Comparison of ENCODE assay signal across 26 cellular contexts in the genomic region with DNA sequence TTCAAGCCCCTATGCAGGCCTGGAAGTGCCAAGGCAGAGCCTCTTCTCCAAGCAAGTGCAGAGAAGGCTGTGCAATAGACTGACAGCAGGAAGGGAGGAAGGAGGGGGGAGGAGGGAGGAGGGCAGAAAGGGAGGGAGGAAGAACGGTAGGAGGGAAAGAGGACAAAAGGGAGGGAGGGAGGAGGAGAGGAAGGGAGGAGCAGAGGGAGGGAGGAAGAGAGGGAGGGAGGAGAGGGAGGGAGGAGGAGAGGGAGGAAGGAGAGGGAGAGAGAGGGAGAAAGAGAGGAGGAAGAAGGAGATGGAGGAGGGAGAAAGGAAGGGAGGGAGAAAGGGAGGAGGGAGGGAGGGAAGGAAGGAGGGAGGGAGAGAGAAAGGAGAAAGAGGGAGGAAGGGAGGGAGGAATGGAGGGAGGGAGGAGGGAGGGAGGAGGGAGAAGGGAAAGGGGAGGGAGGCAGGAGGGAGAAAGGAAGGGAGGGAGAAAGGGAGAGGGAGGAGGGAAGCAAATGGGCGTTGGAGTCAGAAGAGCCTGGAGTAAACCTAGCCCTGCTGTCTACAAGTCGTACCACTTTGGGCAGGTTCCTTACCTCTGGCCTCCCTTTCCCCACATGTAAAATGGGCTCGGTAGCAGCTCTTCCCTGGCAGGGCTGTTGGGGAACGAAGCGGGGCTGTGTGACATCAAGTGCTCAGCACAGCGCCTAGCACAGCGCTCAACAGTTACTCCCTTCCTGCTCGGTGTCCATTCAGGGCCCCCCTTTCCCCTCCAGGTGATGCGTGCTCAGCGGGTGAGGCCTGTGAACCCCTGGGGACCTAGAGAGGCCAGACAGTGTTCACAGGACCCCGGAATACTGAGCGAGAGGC.
DNase-seq lines count a peak whose midpoint lies in the region; ATAC-seq, FAIRE-seq and TF ChIP-seq lines count a peak whose summit lies in the region.
"Had no signal": no experiment of that assay in that cellular context is flagged by ENCODE, and none has a peak within 500 bp of the region (broad histone marks: within the 10 kb centered on the region; RNA-seq: fewer than 3 reads in every experiment).

No MANE protein-coding gene starts in this region.

- H3K4me1 ChIP-seq in left lung (no peaks in the 10 kb centered on the region), upper lobe of right lung (peaks cover 8% of the 10 kb centered on the region), pancreas (no peaks in the 10 kb centered on the region)
- H3K4me1 ChIP-seq: foreskin keratinocyte, psoas muscle had no signal

- H3K27ac ChIP-seq in left lung (no peak overlapping the region), upper lobe of right lung (no peak overlapping the region), pancreas (no peak overlapping the region)
- H3K27ac ChIP-seq: coronary artery, esophagus muscularis mucosa, foreskin keratinocyte, heart right ventricle, psoas muscle, skin epidermis, tibial nerve had no signal

- H3K4me1 Mint-ChIP-seq in natural killer cell treated with Interleukin-12 subunit alpha and Interleukin-12 subunit beta and Interleukin-15 and Interleukin-18, amount 100 ng/mL, for 72 hours (ENCODE audit: low read depth in 2 of 2): no peaks in the 10 kb centered on the region
- no peaks in the 10 kb centered on the region for H3K4me1 Mint-ChIP-seq in natural killer cell

- no peaks in the 10 kb centered on the region for H3K36me3 ChIP-seq in left lung
- H3K36me3 ChIP-seq in upper lobe of right lung: no peaks in the 10 kb centered on the region
- H3K36me3 ChIP-seq in pancreas: no peaks in the 10 kb centered on the region
- H3K36me3 ChIP-seq: esophagus muscularis mucosa, heart right ventricle, tibial nerve had no signal

- ATAC-seq in natural killer cell treated with Interleukin-12 subunit alpha and Interleukin-12 subunit beta and Interleukin-15 and Interleukin-18, amount 100 ng/mL, for 72 hours: no peak
- no peak for ATAC-seq in natural killer cell
- ATAC-seq in left lung: no peak
- ATAC-seq in upper lobe of right lung: no peak
- ATAC-seq in pancreas: no peak
- ATAC-seq: activated CD4-positive, CD25-positive, alpha-beta regulatory T cell treated with anti-CD3 and anti-CD28 coated beads, Interleukin-2, amount 50 U/mL, for 24 hours; CD8-positive, alpha-beta T cell; foreskin keratinocyte; heart right ventricle; psoas muscle had no signal

- intact Hi-C loops in natural killer cell (cut with micrococcal nuclease) (no loop called here), left lung (cut with DNase I) (loop anchor here in 1 of 2 donors (5.0 kb wide), 1 partner anchor 235 kb away; no protein-coding TSS in a partner anchor), upper lobe of right lung (cut with DNase I) (loop anchor here (10.0 kb wide), 1 partner anchor 233 kb away; no protein-coding TSS in a partner anchor), pancreas (cut with DNase I) (loop anchor here (10.0 kb wide), 4 partner anchors 233 to 1833 kb away; a partner anchor contains a TSS)

- no peak overlapping the region for H3K4me3 ChIP-seq in left lung
- H3K4me3 ChIP-seq in upper lobe of right lung: no peak overlapping the region
- no peak overlapping the region for H3K4me3 ChIP-seq in pancreas
- H3K4me3 ChIP-seq: coronary artery, esophagus muscularis mucosa, heart right ventricle, psoas muscle, skin epidermis, tibial nerve had no signal

- DNase-seq in NCI-H2029 (lab: John Stamatoyannopoulos, UW) (peak; percentile 22), NCI-H2029 treated with DMSO at 0.1 percent for 48 hours (lab: John Stamatoyannopoulos, UW) (no peak), natural killer cell (no peak), left lung (peak; percentile 10 to 31), upper lobe of right lung (peak; percentile 52), pancreas (no peak)
- peak; percentile 2 for DNase-seq in natural killer cell treated with Interleukin-12 subunit alpha and Interleukin-12 subunit beta and Interleukin-15 and Interleukin-18, amount 100 ng/mL, for 72 hours (ENCODE audit: low spot score)
- DNase-seq in activated effector memory CD4-positive, alpha-beta T cell treated with Interleukin-2 at 50 U/mL for 16 hours: no peak
- DNase-seq: activated CD4-positive, alpha-beta T cell treated with anti-CD3 and anti-CD28 coated beads, Interleukin-2, amount 50 U/mL, for 48 hours; AML-193; anterior cingulate cortex; CD8-positive, alpha-beta T cell; foreskin keratinocyte; heart right ventricle; NCI-H1092; NCI-H2081; nucleus accumbens; T-helper 1 cell had no signal

- no peak for FAIRE-seq in pancreas (lab: Jason Lieb, UNC)

- TF ChIP-seq CTCF in natural killer cell (IDR thresholded peaks at IDR 0.05) (no peak), left lung (IDR thresholded peaks at IDR 0.05) (no peak), upper lobe of right lung (IDR thresholded peaks at IDR 0.05) (no peak), pancreas (IDR thresholded peaks at IDR 0.05) (no peak)

- no peak overlapping the region for H3K27ac Mint-ChIP-seq in natural killer cell treated with Interleukin-12 subunit alpha and Interleukin-12 subunit beta and Interleukin-15 and Interleukin-18, amount 100 ng/mL, for 72 hours
- H3K27ac Mint-ChIP-seq in natural killer cell: no peak overlapping the region
- H3K27ac Mint-ChIP-seq: activated naive CD8-positive, alpha-beta T cell; activated T-helper 2 cell treated with anti-CD3 and anti-CD28 coated beads, Interferon-gamma antibody, Interleukin-2, Interleukin-4, amounts not matched to agents 10 μg/mL and 5 μg/mL and 100 μg/mL, durations not matched to agents 14 hours and 24 hours and 36 hours; CD8-positive, alpha-beta T cell had no signal

- no peaks in the 10 kb centered on the region for H3K9me3 ChIP-seq in left lung
- no peaks in the 10 kb centered on the region for H3K9me3 ChIP-seq in upper lobe of right lung
- H3K9me3 ChIP-seq in pancreas: no peaks in the 10 kb centered on the region
- H3K9me3 ChIP-seq: esophagus muscularis mucosa, heart right ventricle, psoas muscle, tibial nerve had no signal

- no peaks in the 10 kb centered on the region for H3K9me3 Mint-ChIP-seq in natural killer cell treated with Interleukin-12 subunit alpha and Interleukin-12 subunit beta and Interleukin-15 and Interleukin-18, amount 100 ng/mL, for 72 hours
- H3K9me3 Mint-ChIP-seq in natural killer cell: no peaks in the 10 kb centered on the region
- H3K9me3 Mint-ChIP-seq: activated T-helper 2 cell treated with anti-CD3 and anti-CD28 coated beads, Interferon-gamma antibody, Interleukin-2, Interleukin-4, amounts not matched to agents 10 μg/mL and 5 μg/mL and 100 μg/mL, durations not matched to agents 14 hours and 24 hours and 36 hours; CD8-positive, alpha-beta T cell had no signal

- WGBS in pancreas, 2 donors: 52 to 63% methylated on average over 13 of the region's 13 CpGs

- H3K4me3 Mint-ChIP-seq in natural killer cell treated with Interleukin-12 subunit alpha and Interleukin-12 subunit beta and Interleukin-15 and Interleukin-18, amount 100 ng/mL, for 72 hours: no peak overlapping the region
- H3K4me3 Mint-ChIP-seq in natural killer cell: no peak overlapping the region
- H3K4me3 Mint-ChIP-seq: activated naive CD8-positive, alpha-beta T cell; CD8-positive, alpha-beta T cell had no signal

- no peaks in the 10 kb centered on the region for H3K36me3 Mint-ChIP-seq in natural killer cell treated with Interleukin-12 subunit alpha and Interleukin-12 subunit beta and Interleukin-15 and Interleukin-18, amount 100 ng/mL, for 72 hours
- H3K36me3 Mint-ChIP-seq in natural killer cell: no peaks in the 10 kb centered on the region
- H3K36me3 Mint-ChIP-seq: activated naive CD8-positive, alpha-beta T cell; CD8-positive, alpha-beta T cell had no signal

- peaks cover 0 to 58% of the 10 kb centered on the region in 2 donors for H3K27me3 ChIP-seq in left lung
- peaks cover 12% of the 10 kb centered on the region for H3K27me3 ChIP-seq in upper lobe of right lung
- H3K27me3 ChIP-seq in pancreas: peaks cover 0 to 6% (median 2%) of the 10 kb centered on the region in 4 donors
- H3K27me3 ChIP-seq: foreskin keratinocyte had no signal

- H3K27me3 Mint-ChIP-seq in natural killer cell treated with Interleukin-12 subunit alpha and Interleukin-12 subunit beta and Interleukin-15 and Interleukin-18, amount 100 ng/mL, for 72 hours: peaks cover 12 to 26% of the 10 kb centered on the region in 2 donors
- peaks cover 0 to 9% of the 10 kb centered on the region in 2 donors for H3K27me3 Mint-ChIP-seq in natural killer cell (ENCODE audit: low read depth in 2 of 2)

Comparison
In these comparisons a context has a peak if more than half of its experiments do, and no peak if none do; other contexts are left out.
1. DNase-seq: peak in NCI-H2029 (single experiment), natural killer cell treated with Interleukin-12 subunit alpha and Interleukin-12 subunit beta and Interleukin-15 and Interleukin-18, amount 100 ng/mL, for 72 hours (single experiment), left lung (2 of 2) and upper lobe of right lung (single experiment); none in NCI-H2029 treated with DMSO at 0.1 percent for 48 hours (single experiment), natural killer cell (single experiment), pancreas (0 of 6) and activated effector memory CD4-positive, alpha-beta T cell treated with Interleukin-2 at 50 U/mL for 16 hours (single experiment).